Comparison of ENCODE assay signal across 1 cellular context in the genomic region with DNA sequence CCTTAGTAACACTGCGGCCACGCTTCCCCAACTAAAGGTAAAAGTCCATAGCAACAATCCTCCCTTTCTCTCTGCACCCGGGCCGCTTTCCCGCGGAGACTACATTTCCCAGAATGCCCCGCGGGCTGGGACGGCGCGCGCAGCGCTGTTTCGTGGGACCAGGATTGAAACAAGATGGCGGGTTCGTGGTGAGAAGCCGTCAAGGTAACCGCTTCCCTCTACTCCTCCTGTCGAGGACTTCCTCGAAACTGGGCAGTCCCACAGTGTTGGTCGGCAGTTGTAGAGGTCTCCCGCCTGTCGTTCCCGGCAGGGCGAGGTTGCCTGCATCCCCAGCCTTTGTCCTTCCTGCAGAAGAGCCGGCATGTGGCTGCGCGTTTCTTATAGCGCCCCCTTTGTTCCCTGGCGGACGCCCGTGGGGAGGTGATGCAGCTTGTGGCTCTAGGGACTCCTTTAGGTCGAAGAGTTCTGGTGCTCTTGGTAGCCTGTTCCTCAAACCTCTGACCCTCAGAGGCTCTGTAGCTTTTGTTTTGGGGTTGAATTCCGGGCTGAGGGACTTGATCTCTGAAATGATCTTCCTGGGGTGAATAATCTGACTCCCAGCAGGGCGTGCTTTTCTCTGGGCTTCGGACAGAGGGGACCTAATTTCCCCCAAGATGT.
TF ChIP-seq lines count a peak whose summit lies in the region.

Gene MRPL42 (plus strand): TSS at position 164 of the 657 bp plus-strand sequence. CDS start 1,772 bp downstream, outside the sequence.

TF ChIP-seq in HepG2, 621 proteins besides CTCF, POLR2A, EP300 and RAD21 (continued from another document and continues in another):
- TF ChIP-seq, protein P1, sequence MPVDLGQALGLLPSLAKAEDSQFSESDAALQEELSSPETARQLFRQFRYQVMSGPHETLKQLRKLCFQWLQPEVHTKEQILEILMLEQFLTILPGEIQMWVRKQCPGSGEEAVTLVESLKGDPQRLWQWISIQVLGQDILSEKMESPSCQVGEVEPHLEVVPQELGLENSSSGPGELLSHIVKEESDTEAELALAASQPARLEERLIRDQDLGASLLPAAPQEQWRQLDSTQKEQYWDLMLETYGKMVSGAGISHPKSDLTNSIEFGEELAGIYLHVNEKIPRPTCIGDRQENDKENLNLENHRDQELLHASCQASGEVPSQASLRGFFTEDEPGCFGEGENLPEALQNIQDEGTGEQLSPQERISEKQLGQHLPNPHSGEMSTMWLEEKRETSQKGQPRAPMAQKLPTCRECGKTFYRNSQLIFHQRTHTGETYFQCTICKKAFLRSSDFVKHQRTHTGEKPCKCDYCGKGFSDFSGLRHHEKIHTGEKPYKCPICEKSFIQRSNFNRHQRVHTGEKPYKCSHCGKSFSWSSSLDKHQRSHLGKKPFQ (CRISPR knock-in tag; IDR thresholded peaks at IDR 0.05; ENCODE audit: insufficient replicate concordance): peak; percentile 59
- TF ChIP-seq ELF3 (CRISPR knock-in tag; IDR thresholded peaks at IDR 0.05) (peak; percentile 67), KMT2B (CRISPR knock-in tag; IDR thresholded peaks at IDR 0.05) (peak; percentile 84), KLF9 (CRISPR knock-in tag; IDR thresholded peaks at IDR 0.05; ENCODE audit: low read depth) (no peak), MXD4 (CRISPR knock-in tag; IDR thresholded peaks at IDR 0.05) (peak; percentile 82), KAT7 (CRISPR knock-in tag; IDR thresholded peaks at IDR 0.05; ENCODE audit: borderline replicate concordance) (peak; percentile 96), SNAI1 (CRISPR knock-in tag; IDR thresholded peaks at IDR 0.05; ENCODE audit: borderline replicate concordance) (no peak), PHF21A (CRISPR knock-in tag; IDR thresholded peaks at IDR 0.05) (0 out of 2 replicates have a peak, but pooled peaks have one; percentile 22), ZNF572 (CRISPR knock-in tag; IDR thresholded peaks at IDR 0.05) (0 out of 2 replicates have a peak, but pooled peaks have one; percentile 82), NONO (IDR thresholded peaks at IDR 0.05) (no peak), NONO (CRISPR knock-in tag; conservative IDR thresholded peaks at IDR 0.05) (peak; percentile 45), ZNF605 (CRISPR knock-in tag; IDR thresholded peaks at IDR 0.05) (0 out of 2 replicates have a peak, but pooled peaks have one; percentile 33), RARG (CRISPR knock-in tag; IDR thresholded peaks at IDR 0.05; ENCODE audit: low read depth) (no peak), MLXIP (CRISPR knock-in tag; IDR thresholded peaks at IDR 0.05; ENCODE audit: borderline replicate concordance) (no peak), RNF2 (conservative IDR thresholded peaks at IDR 0.05; ENCODE audit: low read depth) (peak; percentile 70; the same call in 1 of the 2 replicates), RARA (CRISPR knock-in tag; IDR thresholded peaks at IDR 0.05) (0 out of 2 replicates have a peak, but pooled peaks have one; percentile 19), IRF2 (CRISPR knock-in tag; IDR thresholded peaks at IDR 0.05) (peak; percentile 78; the same call in 1 of the 2 replicates), ZNF839 (CRISPR knock-in tag; IDR thresholded peaks at IDR 0.05; ENCODE audit: borderline replicate concordance) (no peak), NCOA1 (CRISPR knock-in tag; IDR thresholded peaks at IDR 0.05) (peak; percentile 90; the same call in 1 of the 2 replicates), NBN (conservative IDR thresholded peaks at IDR 0.05) (no peak), ZNF770 (CRISPR knock-in tag; IDR thresholded peaks at IDR 0.05) (peak; percentile 96), TARDBP (CRISPR knock-in tag; IDR thresholded peaks at IDR 0.05) (peak; percentile 76), POLR2G (IDR thresholded peaks at IDR 0.05; ENCODE audit: low read depth, low read length) (peak; percentile 93), HNRNPL (IDR thresholded peaks at IDR 0.05; ENCODE audit: low read depth, low read length) (0 out of 2 replicates have a peak, but pooled peaks have one; percentile 30), ZBTB38 (CRISPR knock-in tag; IDR thresholded peaks at IDR 0.05) (peak; percentile 37; the same call in 1 of the 2 replicates), ZNF124 (CRISPR knock-in tag; IDR thresholded peaks at IDR 0.05) (0 out of 2 replicates have a peak, but pooled peaks have one; percentile 37), SNAPC2 (CRISPR knock-in tag; IDR thresholded peaks at IDR 0.05) (no peak), ZNF432 (CRISPR knock-in tag; IDR thresholded peaks at IDR 0.05; ENCODE audit: borderline replicate concordance) (no peak), ZNF274 (CRISPR knock-in tag; IDR thresholded peaks at IDR 0.05) (peak; percentile 78; the same call in 1 of the 2 replicates), POGZ (CRISPR knock-in tag; IDR thresholded peaks at IDR 0.05) (peak; percentile 86), RFX1 (IDR thresholded peaks at IDR 0.05) (peak; percentile 37; the same call in 1 of the 2 replicates), SOX6 (IDR thresholded peaks at IDR 0.05) (no peak), SOX6 (CRISPR knock-in tag; IDR thresholded peaks at IDR 0.05) (peak; percentile 69), ZNF503 (CRISPR knock-in tag; IDR thresholded peaks at IDR 0.05) (peak; percentile 46; the same call in 1 of the 2 replicates)
- TF ChIP-seq, protein P2, sequence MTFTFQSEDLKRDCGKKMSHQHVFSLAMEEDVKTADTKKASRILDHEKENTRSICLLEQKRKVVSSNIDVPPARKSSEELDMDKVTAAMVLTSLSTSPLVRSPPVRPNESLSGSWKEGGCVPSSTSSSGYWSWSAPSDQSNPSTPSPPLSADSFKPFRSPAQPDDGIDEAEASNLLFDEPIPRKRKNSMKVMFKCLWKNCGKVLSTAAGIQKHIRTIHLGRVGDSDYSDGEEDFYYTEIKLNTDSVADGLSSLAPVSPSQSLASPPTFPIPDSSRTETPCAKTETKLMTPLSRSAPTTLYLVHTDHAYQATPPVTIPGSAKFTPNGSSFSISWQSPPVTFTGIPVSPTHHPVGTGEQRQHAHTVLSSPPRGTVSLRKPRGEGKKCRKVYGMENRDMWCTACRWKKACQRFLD (CRISPR knock-in tag; IDR thresholded peaks at IDR 0.05; ENCODE audit: borderline replicate concordance): peak; percentile 79; the same call in 1 of the 2 replicates
- TF ChIP-seq, protein P3, sequence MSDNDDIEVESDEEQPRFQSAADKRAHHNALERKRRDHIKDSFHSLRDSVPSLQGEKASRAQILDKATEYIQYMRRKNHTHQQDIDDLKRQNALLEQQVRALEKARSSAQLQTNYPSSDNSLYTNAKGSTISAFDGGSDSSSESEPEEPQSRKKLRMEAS (IDR thresholded peaks at IDR 0.05): peak; percentile 95
- TF ChIP-seq, protein P4, sequence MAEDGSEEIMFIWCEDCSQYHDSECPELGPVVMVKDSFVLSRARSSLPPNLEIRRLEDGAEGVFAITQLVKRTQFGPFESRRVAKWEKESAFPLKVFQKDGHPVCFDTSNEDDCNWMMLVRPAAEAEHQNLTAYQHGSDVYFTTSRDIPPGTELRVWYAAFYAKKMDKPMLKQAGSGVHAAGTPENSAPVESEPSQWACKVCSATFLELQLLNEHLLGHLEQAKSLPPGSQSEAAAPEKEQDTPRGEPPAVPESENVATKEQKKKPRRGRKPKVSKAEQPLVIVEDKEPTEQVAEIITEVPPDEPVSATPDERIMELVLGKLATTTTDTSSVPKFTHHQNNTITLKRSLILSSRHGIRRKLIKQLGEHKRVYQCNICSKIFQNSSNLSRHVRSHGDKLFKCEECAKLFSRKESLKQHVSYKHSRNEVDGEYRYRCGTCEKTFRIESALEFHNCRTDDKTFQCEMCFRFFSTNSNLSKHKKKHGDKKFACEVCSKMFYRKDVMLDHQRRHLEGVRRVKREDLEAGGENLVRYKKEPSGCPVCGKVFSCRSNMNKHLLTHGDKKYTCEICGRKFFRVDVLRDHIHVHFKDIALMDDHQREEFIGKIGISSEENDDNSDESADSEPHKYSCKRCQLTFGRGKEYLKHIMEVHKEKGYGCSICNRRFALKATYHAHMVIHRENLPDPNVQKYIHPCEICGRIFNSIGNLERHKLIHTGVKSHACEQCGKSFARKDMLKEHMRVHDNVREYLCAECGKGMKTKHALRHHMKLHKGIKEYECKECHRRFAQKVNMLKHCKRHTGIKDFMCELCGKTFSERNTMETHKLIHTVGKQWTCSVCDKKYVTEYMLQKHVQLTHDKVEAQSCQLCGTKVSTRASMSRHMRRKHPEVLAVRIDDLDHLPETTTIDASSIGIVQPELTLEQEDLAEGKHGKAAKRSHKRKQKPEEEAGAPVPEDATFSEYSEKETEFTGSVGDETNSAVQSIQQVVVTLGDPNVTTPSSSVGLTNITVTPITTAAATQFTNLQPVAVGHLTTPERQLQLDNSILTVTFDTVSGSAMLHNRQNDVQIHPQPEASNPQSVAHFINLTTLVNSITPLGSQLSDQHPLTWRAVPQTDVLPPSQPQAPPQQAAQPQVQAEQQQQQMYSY (CRISPR knock-in tag; IDR thresholded peaks at IDR 0.05): no peak
- TF ChIP-seq, protein P5, sequence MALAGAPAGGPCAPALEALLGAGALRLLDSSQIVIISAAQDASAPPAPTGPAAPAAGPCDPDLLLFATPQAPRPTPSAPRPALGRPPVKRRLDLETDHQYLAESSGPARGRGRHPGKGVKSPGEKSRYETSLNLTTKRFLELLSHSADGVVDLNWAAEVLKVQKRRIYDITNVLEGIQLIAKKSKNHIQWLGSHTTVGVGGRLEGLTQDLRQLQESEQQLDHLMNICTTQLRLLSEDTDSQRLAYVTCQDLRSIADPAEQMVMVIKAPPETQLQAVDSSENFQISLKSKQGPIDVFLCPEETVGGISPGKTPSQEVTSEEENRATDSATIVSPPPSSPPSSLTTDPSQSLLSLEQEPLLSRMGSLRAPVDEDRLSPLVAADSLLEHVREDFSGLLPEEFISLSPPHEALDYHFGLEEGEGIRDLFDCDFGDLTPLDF (CRISPR knock-in tag; IDR thresholded peaks at IDR 0.05): peak; percentile 85
- TF ChIP-seq, protein P6, sequence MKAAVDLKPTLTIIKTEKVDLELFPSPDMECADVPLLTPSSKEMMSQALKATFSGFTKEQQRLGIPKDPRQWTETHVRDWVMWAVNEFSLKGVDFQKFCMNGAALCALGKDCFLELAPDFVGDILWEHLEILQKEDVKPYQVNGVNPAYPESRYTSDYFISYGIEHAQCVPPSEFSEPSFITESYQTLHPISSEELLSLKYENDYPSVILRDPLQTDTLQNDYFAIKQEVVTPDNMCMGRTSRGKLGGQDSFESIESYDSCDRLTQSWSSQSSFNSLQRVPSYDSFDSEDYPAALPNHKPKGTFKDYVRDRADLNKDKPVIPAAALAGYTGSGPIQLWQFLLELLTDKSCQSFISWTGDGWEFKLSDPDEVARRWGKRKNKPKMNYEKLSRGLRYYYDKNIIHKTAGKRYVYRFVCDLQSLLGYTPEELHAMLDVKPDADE (CRISPR knock-in tag; IDR thresholded peaks at IDR 0.05): no peak
